8 cellular contexts compared by ENCODE assay signal in genomic region chr14:51239813-51240803, GRCh38. TPM values are rescaled to one million over a fixed set of nuclear protein-coding genes. Genes with fewer than 3 reads are reported as not detected.
DNase-seq lines count a peak whose midpoint lies in the region; ATAC-seq, FAIRE-seq and TF ChIP-seq lines count a peak whose summit lies in the region.

Gene TMX1, plus strand, starts transcription at chr14:51240247. Its CDS starts 46 bp downstream, at chr14:51240293.

- under 1% methylated on average over 65 of the region's 65 CpGs for WGBS in right cardiac atrium

- H3K4me1 ChIP-seq in ascending aorta: peaks cover 0 to 5% of the 10 kb centered on the region in 2 donors
- H3K4me1 ChIP-seq in right cardiac atrium (ENCODE audit: control insufficient read depth, insufficient read depth, low read length): peaks cover 2% of the 10 kb centered on the region

- H3K9me3 ChIP-seq in ascending aorta (no peaks in the 10 kb centered on the region), right cardiac atrium (ENCODE audit: control insufficient read depth, low read length) (no peaks in the 10 kb centered on the region)

- peak within 1 kb of the TSS; percentile 93 to 96 for H3K4me3 ChIP-seq in ascending aorta
- peak within 1 kb of the TSS; percentile 74 for H3K4me3 ChIP-seq in right cardiac atrium (ENCODE audit: low read length)

- H3K27ac ChIP-seq in ascending aorta (peak within 1 kb of the TSS; percentile 84 to 88), right cardiac atrium (ENCODE audit: low read length) (peak within 1 kb of the TSS; percentile 65)

- ATAC-seq in GM18505 (IDR thresholded peaks at IDR 0.05; ENCODE audit: unreplicated experiment) (peak; percentile 90), HG02970 (IDR thresholded peaks at IDR 0.05; ENCODE audit: low FRiP score, unreplicated experiment) (peak; percentile 86), right cardiac atrium (peak; percentile 100)

- peak; percentile 99 for FAIRE-seq in urothelium cell line (lab: Jason Lieb, UNC)

- DNase-seq in NCI-H187 treated with DMSO at 0.1 percent for 48 hours (lab: John Stamatoyannopoulos, UW) (peak; percentile 97), ascending aorta (ENCODE audit: low spot score in 2 of 2) (peak; percentile 92 to 98), right cardiac atrium (peak; percentile 96 to 98 (median 98)), pulmonary artery endothelial cell (ENCODE audit: low read depth, low spot score) (peak; percentile 92), urothelium cell line (ENCODE audit: low spot score) (peak; percentile 100)

- TF ChIP-seq CTCF in ascending aorta (IDR thresholded peaks at IDR 0.05): no peak

- H3K27me3 ChIP-seq in ascending aorta (no peaks in the 10 kb centered on the region), right cardiac atrium (ENCODE audit: control insufficient read depth, insufficient read depth) (no peaks in the 10 kb centered on the region)

- peak; percentile 98 for TF ChIP-seq POLR2A in GM18505 (IDR thresholded peaks at IDR 0.05; ENCODE audit: borderline replicate concordance, extremely low read depth, insufficient read depth, insufficient read length)

- intact Hi-C loops in T-helper 2 cell treated with Interferon-gamma antibody and Interleukin-4, amounts not matched to agents 100 ng/mL and 5 ng/mL, for 36 hours (cut with micrococcal nuclease): loop anchor here (1.0 to 10.0 kb wide), 5 partner anchors 145 to 1165 kb away; partner anchors contain the start of genes DMAC2L, FRMD6, L2HGDH and PYGL
- intact Hi-C loops in ascending aorta (cut with DNase I) (loop anchor here (2.0 to 5.0 kb wide), 5 partner anchors 278 to 1008 kb away; partner anchors contain the start of genes FRMD6, PYGL and SOS2), right cardiac atrium (cut with DNase I) (no loop called here)

- no peaks in the 10 kb centered on the region for H3K36me3 ChIP-seq in ascending aorta

RNA-seq across cellular contexts. Expression of gene TMX1, which starts in this region (rescaled TPM):
- total RNA-seq in T-helper 2 cell treated with Interferon-gamma antibody and Interleukin-4, amounts not matched to agents 100 ng/mL and 5 ng/mL, for 36 hours: 54.0 and 54.6 TPM in 2 replicates
- total RNA-seq in ascending aorta: 5.1 TPM
- 10 to 100 TPM in 2 of 4 donors, 1 to 10 TPM in 2; 9.0 to 12.5 (median 10.2) TPM for total RNA-seq in right cardiac atrium
- polyA plus RNA-seq in right cardiac atrium: 4.3 TPM
- 49.2 and 84.4 TPM in 2 replicates for total RNA-seq in pulmonary artery endothelial cell

Comparison
In these comparisons a context has a peak if more than half of its experiments do, and no peak if none do; other contexts are left out.
1. Peak in every context shown above with its lines: DNase-seq, ATAC-seq, H3K4me3 ChIP-seq and H3K27ac ChIP-seq.
2. intact Hi-C loops: an anchor here in T-helper 2 cell treated with Interferon-gamma antibody and Interleukin-4, amounts not matched to agents 100 ng/mL and 5 ng/mL, for 36 hours (1.0 to 10.0 kb wide) and ascending aorta (2.0 to 5.0 kb wide); none called in right cardiac atrium.